ENCODE assay signal across 27 cellular contexts in the genomic region with DNA sequence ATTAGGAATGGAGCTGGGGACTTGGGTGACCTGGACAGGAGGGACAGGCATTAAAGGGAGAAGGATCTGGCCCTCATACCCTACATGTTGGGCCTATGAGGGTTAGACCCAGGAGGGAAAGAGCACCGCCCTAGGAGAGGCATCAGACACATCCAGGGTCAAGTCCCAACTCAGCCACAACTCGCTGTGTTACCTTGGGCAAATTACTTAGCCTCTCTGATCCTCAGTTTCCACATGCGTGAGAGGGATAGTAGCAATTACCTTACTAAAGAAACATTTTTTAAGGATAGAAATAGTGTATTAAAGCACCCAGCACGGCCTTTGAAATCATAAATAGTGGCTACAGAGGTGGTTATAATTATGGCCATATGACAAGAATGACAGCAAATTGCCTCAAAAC.
"Had no signal": no experiment of that assay in that cellular context is flagged by ENCODE, and none has a peak within 500 bp of the region (broad histone marks: within the 10 kb centered on the region; RNA-seq: fewer than 3 reads in every experiment).

No MANE protein-coding gene starts in this region.

- DNase-seq: activated B cell treated with CpG ODN at 0.5 μM for 24 hours; activated CD4-positive, alpha-beta T cell treated with anti-CD3 and anti-CD28 coated beads for 36 hours; activated CD4-positive, alpha-beta T cell treated with anti-CD3 and anti-CD28 coated beads, Interleukin-2, amount 50 U/mL, for 48 hours; activated CD8-positive, alpha-beta memory T cell treated with anti-CD3 and anti-CD28 coated beads, Interleukin-2, amount 50 U/mL, for 48 hours; activated naive CD4-positive, alpha-beta T cell; activated T-cell treated with anti-CD3 and anti-CD28 coated beads, Interleukin-2, amount 50 U/mL, for 4 hours; cerebellar nuclear complex; cortex of kidney; heart right ventricle; natural killer cell; psoas muscle; stimulated activated CD4-positive, alpha-beta T cell treated with anti-CD3 and anti-CD28 coated beads, Interleukin-12 subunit alpha, Interleukin-12 subunit beta, amount 100 ng/mL, for 4 hours; stimulated activated CD4-positive, alpha-beta T cell treated with anti-CD3 and anti-CD28 coated beads, Interleukin-4, amount 100 ng/mL, for 4 hours; substantia nigra; T-helper 1 cell; tibial artery had no signal

- FAIRE-seq: astrocyte, urothelium cell line had no signal

- ATAC-seq: activated CD4-positive, alpha-beta T cell treated with anti-CD3 and anti-CD28 coated beads for 36 hours; activated T-cell treated with anti-CD3 and anti-CD28 coated beads, Interleukin-2, amount 50 U/mL, for 4 hours; heart right ventricle; natural killer cell; psoas muscle had no signal

- H3K36me3 Mint-ChIP-seq: activated naive CD8-positive, alpha-beta T cell; natural killer cell had no signal

- H3K27me3 ChIP-seq: breast epithelium, heart right ventricle, ovary, right atrium auricular region, tibial artery had no signal

- H3K9me3 Mint-ChIP-seq: activated B cell treated with CpG ODN at 0.5 μM for 24 hours; activated T-cell treated with anti-CD3 and anti-CD28 coated beads, Interleukin-2, amount 50 U/mL, for 4 hours; activated T-helper 2 cell treated with anti-CD3 and anti-CD28 coated beads, Interferon-gamma antibody, Interleukin-2, Interleukin-4, amounts not matched to agents 10 μg/mL and 5 μg/mL and 100 μg/mL, durations not matched to agents 14 hours and 24 hours and 36 hours; natural killer cell; stimulated activated naive CD8-positive, alpha-beta T cell treated with anti-CD3 and anti-CD28 coated beads, Interleukin-15, Interleukin-2, amounts not matched to agents 100 ng/mL and 50 ng/mL, for 24 hours had no signal

- H3K27ac Mint-ChIP-seq: activated B cell treated with CpG ODN at 0.5 μM for 24 hours; activated CD4-positive, alpha-beta T cell treated with anti-CD3 and anti-CD28 coated beads for 36 hours; activated naive CD8-positive, alpha-beta T cell; activated T-helper 2 cell treated with anti-CD3 and anti-CD28 coated beads, Interferon-gamma antibody, Interleukin-2, Interleukin-4, amounts not matched to agents 10 μg/mL and 5 μg/mL and 100 μg/mL, durations not matched to agents 14 hours and 24 hours and 36 hours; natural killer cell; stimulated activated naive CD8-positive, alpha-beta T cell treated with anti-CD3 and anti-CD28 coated beads, Interleukin-15, Interleukin-2, amounts not matched to agents 100 ng/mL and 50 ng/mL, for 24 hours had no signal

- H3K4me3 ChIP-seq: breast epithelium, heart right ventricle, lung, ovary, psoas muscle, right atrium auricular region, tibial artery had no signal

- H3K27ac ChIP-seq: epithelial cell of prostate, heart right ventricle, neutrophil, psoas muscle, right atrium auricular region, tibial artery had no signal

- H3K4me3 Mint-ChIP-seq: activated B cell treated with CpG ODN at 0.5 μM for 24 hours; activated CD4-positive, alpha-beta T cell treated with anti-CD3 and anti-CD28 coated beads for 36 hours; activated naive CD8-positive, alpha-beta T cell; activated T-cell treated with anti-CD3 and anti-CD28 coated beads, Interleukin-2, amount 50 U/mL, for 4 hours; natural killer cell; stimulated activated naive CD8-positive, alpha-beta T cell treated with anti-CD3 and anti-CD28 coated beads, Interleukin-15, Interleukin-2, amounts not matched to agents 100 ng/mL and 50 ng/mL, for 24 hours had no signal

- H3K27me3 Mint-ChIP-seq: activated CD4-positive, alpha-beta T cell treated with anti-CD3 and anti-CD28 coated beads for 36 hours; activated naive CD8-positive, alpha-beta T cell; stimulated activated naive CD8-positive, alpha-beta T cell treated with anti-CD3 and anti-CD28 coated beads, Interleukin-15, Interleukin-2, amounts not matched to agents 100 ng/mL and 50 ng/mL, for 24 hours had no signal

- H3K9me3 ChIP-seq: breast epithelium, heart right ventricle, neutrophil, ovary, psoas muscle, right atrium auricular region, tibial artery had no signal

- H3K36me3 ChIP-seq: breast epithelium, neutrophil, ovary, right atrium auricular region had no signal

- H3K4me1 ChIP-seq: tibial artery had no signal
